Comparison of ENCODE assay signal across 19 cellular contexts in the genomic region with DNA sequence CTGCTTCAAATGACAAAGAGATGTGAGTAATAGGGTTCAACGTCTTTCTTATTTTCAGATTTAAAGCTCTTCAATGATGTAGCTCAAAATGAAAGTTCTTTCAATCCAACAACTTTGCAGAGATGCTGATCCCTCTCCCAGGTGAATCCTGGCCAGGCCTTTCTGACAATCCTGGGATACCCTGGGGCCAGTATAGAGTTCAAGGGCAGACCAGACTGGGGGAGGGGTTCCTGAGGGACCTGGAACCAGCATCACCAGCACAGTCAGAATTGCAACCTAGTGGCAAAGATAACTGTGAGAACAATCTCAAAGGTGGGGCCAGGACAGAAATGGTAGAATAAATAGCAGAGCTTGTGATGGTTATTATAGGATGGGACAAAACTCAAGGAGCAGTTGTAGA.
"Had no signal": no experiment of that assay in that cellular context is flagged by ENCODE, and none has a peak within 500 bp of the region (broad histone marks: within the 10 kb centered on the region; RNA-seq: fewer than 3 reads in every experiment).

No MANE protein-coding gene starts in this region.

- H3K9me3 ChIP-seq: SK-N-SH had no signal

- DNase-seq: Kasumi-1, MM.1S, NCI-H1092 treated with DMSO at 0.1 percent for 48 hours, NCI-H1436, NCI-H187, NCI-H2029, NCI-H2081 treated with DMSO at 0.1 percent for 48 hours, NCI-H2171, NCI-H226, NCI-H510A, NCI-H524 treated with DMSO at 0.1 percent for 48 hours, NCI-H69, NCI-H774, SHP77, SK-N-SH had no signal

- H3K4me1 Mint-ChIP-seq: IgD-negative memory B cell had no signal

- H3K4me3 ChIP-seq: K562 had no signal

- H3K27ac ChIP-seq: KMS-11, RWPE1 had no signal

- H3K4me2 ChIP-seq: KMS-11, SK-N-SH had no signal

- ATAC-seq: K562 had no signal

- H3K9ac ChIP-seq: KMS-11, SK-N-SH had no signal

- H3K9me3 Mint-ChIP-seq: IgD-negative memory B cell had no signal

- H3K4me3 Mint-ChIP-seq: IgD-negative memory B cell had no signal

- H3K27ac Mint-ChIP-seq: IgD-negative memory B cell had no signal

- H3K27me3 Mint-ChIP-seq: IgD-negative memory B cell had no signal
